Comparison of ENCODE assay signal across 1 cellular context in the genomic region with DNA sequence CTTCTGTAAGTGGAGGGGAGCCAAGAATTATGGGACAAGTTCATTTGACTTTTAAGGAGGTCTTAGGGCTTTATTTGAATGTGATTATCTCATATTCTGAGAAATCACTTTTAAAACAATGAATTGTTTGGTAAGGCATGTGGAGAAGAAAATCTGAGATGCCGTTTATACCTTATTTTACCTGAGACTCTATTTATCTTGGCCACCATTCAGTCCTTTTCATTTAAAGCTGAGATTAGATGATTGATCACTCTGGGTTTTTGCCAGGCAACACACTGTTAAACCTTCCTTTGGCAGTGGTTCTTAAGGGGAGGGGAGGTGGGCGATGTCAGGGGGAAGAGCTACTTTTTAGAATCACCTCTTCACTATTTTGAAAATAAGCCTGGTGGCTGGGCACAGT.
A peak's percentile ranks its signal among the peaks of the same experiment; 100 is the strongest.
TF ChIP-seq lines count a peak whose summit lies in the region.

No MANE protein-coding gene starts in this region.

TF ChIP-seq in HEK293, 187 proteins besides CTCF, POLR2A, EP300 and RAD21 (continued from another document):
- TF ChIP-seq ZNF664 (tag by site-specific recombination; IDR thresholded peaks at IDR 0.05) (no peak), ZIC2 (tag by site-specific recombination; IDR thresholded peaks at IDR 0.05) (0 out of 2 replicates have a peak, but pooled peaks have one; percentile 20), MYNN (tag by site-specific recombination; IDR thresholded peaks at IDR 0.05; ENCODE audit: borderline replicate concordance) (no peak)
